In the genomic region with DNA sequence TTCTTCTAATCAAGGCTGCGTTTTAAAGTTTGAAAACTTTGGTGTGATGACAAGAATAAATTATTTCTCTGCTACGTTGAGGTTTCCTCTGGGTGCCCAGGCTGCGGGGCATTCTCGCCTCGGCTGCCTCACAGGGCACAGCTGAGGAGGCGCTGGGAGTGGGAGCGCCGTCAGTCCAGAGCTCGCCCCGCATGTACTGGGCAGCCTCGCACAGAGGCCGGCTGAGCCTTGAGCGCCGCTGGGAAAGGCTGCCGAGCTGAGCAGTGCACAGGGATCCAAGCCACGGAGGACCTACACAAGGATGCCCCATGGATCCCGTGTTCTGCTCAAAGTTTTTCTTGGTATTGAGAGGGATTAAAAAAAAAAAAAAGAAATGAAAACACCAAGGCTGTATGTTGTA, we compare ENCODE assay signal across 23 cellular contexts. TPM values are rescaled to one million over a fixed set of nuclear protein-coding genes. Genes with fewer than 3 reads are reported as not detected.
"Had no signal": no experiment of that assay in that cellular context is flagged by ENCODE, and none has a peak within 500 bp of the region (broad histone marks: within the 10 kb centered on the region; RNA-seq: fewer than 3 reads in every experiment).

No MANE protein-coding gene starts in this region.

- H2AFZ ChIP-seq: parathyroid adenoma had no signal

- H3K27me3 ChIP-seq: thyroid gland had no signal

- H3K27ac Mint-ChIP-seq: activated CD4-positive, alpha-beta T cell treated with anti-CD3 and anti-CD28 coated beads for 36 hours; dendritic cell treated with granulocyte-macrophage colony-stimulating factor and Interleukin-4, amounts not matched to agents 40 ng/mL and 50 ng/mL, for 4 days; stimulated activated effector memory CD8-positive, alpha-beta T cell treated with anti-CD3 and anti-CD28 coated beads, Interleukin-12 subunit alpha, Interleukin-12 subunit beta, amount 100 ng/mL, for 72 hours; T-helper 2 cell treated with Interferon-gamma antibody and Interleukin-4, amounts not matched to agents 5 μg/mL and 100 μg/mL, for 36 hours had no signal

- DNase-seq: activated CD4-positive, alpha-beta T cell treated with anti-CD3 and anti-CD28 coated beads for 36 hours; activated CD4-positive, alpha-beta T cell treated with anti-CD3 and anti-CD28 coated beads, Interleukin-2, amount 50 U/mL, for 48 hours; activated naive CD4-positive, alpha-beta T cell; aorta; effector CD8-positive, alpha-beta T cell; gastrocnemius medialis; heart left ventricle; left ventricle myocardium superior; sigmoid colon; stimulated activated CD4-positive, alpha-beta T cell treated with anti-CD3 and anti-CD28 coated beads, Interleukin-4, amount 100 ng/mL, for 24 hours; thyroid gland had no signal

- H3K36me3 Mint-ChIP-seq: stimulated activated effector memory CD8-positive, alpha-beta T cell treated with anti-CD3 and anti-CD28 coated beads, Interleukin-12 subunit alpha, Interleukin-12 subunit beta, amount 100 ng/mL, for 72 hours had no signal

- H3K9me3 Mint-ChIP-seq: dendritic cell treated with granulocyte-macrophage colony-stimulating factor and Interleukin-4, amounts not matched to agents 40 ng/mL and 50 ng/mL, for 4 days; stimulated activated effector memory CD8-positive, alpha-beta T cell treated with anti-CD3 and anti-CD28 coated beads, Interleukin-12 subunit alpha, Interleukin-12 subunit beta, amount 100 ng/mL, for 72 hours; T-helper 2 cell treated with Interferon-gamma antibody and Interleukin-4, amounts not matched to agents 5 μg/mL and 100 μg/mL, for 36 hours had no signal

- H3K4me3 Mint-ChIP-seq: activated CD4-positive, alpha-beta T cell treated with anti-CD3 and anti-CD28 coated beads for 36 hours; dendritic cell treated with granulocyte-macrophage colony-stimulating factor and Interleukin-4, amounts not matched to agents 40 ng/mL and 50 ng/mL, for 4 days; stimulated activated effector memory CD8-positive, alpha-beta T cell treated with anti-CD3 and anti-CD28 coated beads, Interleukin-12 subunit alpha, Interleukin-12 subunit beta, amount 100 ng/mL, for 72 hours; T-helper 2 cell treated with Interferon-gamma antibody and Interleukin-4, amounts not matched to agents 5 μg/mL and 100 μg/mL, for 36 hours had no signal

- H3K4me1 ChIP-seq: gastrocnemius medialis, heart left ventricle, parathyroid adenoma, sigmoid colon, thyroid gland had no signal

- H3K9ac ChIP-seq: parathyroid adenoma had no signal

- H3K4me3 ChIP-seq: gastrocnemius medialis, heart left ventricle, sigmoid colon, thyroid gland had no signal

- FAIRE-seq: bronchial epithelial cell, TTC549, urothelium cell line had no signal

- H3K36me3 ChIP-seq: gastrocnemius medialis, heart left ventricle, neutrophil, sigmoid colon, thyroid gland had no signal

- H3K27ac ChIP-seq: gastrocnemius medialis, heart left ventricle, neutrophil, parathyroid adenoma, sigmoid colon, thyroid gland had no signal

- ATAC-seq: activated CD4-positive, alpha-beta T cell treated with anti-CD3 and anti-CD28 coated beads for 36 hours; esophagus mucosa; gastrocnemius medialis; heart left ventricle; left ventricle myocardium superior; stimulated activated effector memory CD8-positive, alpha-beta T cell treated with anti-CD3 and anti-CD28 coated beads, Interleukin-12 subunit alpha, Interleukin-12 subunit beta, amount 100 ng/mL, for 72 hours had no signal

- H3K79me2 ChIP-seq: parathyroid adenoma had no signal

- H3K9me3 ChIP-seq: gastrocnemius medialis, heart left ventricle, neutrophil, sigmoid colon, thyroid gland had no signal

RNA-seq across cellular contexts. Expression of a gene that starts 11.6 kb away (rescaled TPM):
- total RNA-seq: activated CD4-positive, alpha-beta T cell treated with anti-CD3 and anti-CD28 coated beads for 36 hours; aorta; bronchial epithelial cell; chondrocyte; esophagus mucosa; gastrocnemius medialis; kidney epithelial cell; left ventricle myocardium superior; mononuclear cell; sigmoid colon had no signal
- polyA plus RNA-seq: aorta, heart left ventricle had no signal
